Comparison of ENCODE assay signal across 3 cellular contexts in genomic region chr19:3202895-3203294, GRCh38. TPM values are rescaled to one million over a fixed set of nuclear protein-coding genes. Genes with fewer than 3 reads are reported as not detected.
"Had no signal": no experiment of that assay in that cellular context is flagged by ENCODE, and none has a peak within 500 bp of the region (broad histone marks: within the 10 kb centered on the region; RNA-seq: fewer than 3 reads in every experiment).

No MANE protein-coding gene starts in this region.

RNA-seq across cellular contexts. Expression of gene CELF5, which starts 21.6 kb away (rescaled TPM):
- total RNA-seq: LHCN-M2, M059J, NCI-H460 had no signal

RNA-seq across cellular contexts. Expression of gene S1PR4, which starts 24.3 kb away (rescaled TPM):
- total RNA-seq: LHCN-M2, M059J had no signal
